In the genomic region with DNA sequence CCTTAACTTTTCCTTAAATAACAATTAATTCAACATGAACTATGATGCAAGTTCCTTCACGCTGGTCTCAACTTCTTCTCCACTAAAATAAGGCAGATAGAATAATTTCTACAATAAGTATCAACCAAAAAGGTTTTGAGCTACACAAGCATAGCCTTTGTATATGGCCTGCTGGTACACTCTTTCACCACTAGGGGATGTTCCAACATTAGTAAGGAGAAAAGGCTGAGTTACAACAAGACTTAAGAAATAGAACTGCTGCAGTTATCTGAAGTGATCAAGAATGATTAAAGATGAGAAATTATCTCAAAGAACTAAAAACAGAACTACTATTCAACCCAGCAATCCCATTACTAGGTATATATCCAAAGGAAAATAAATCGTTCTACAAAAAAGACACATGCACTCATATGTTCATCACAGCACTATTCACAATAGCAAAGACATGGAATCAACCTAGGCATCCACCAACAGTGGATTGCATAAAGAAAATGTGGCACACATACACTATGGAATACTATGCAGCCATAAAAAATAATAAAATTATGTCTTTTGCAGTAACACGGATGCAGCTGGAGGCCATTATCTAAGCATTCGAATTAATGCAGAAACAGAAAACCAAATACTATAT, we compare ENCODE assay signal across 1 cellular context.
TF ChIP-seq lines count a peak whose summit lies in the region.

No MANE protein-coding gene starts in this region.

TF ChIP-seq in SK-N-SH treated with all-trans-retinoic acid at 6 μM for 48 hours, 23 proteins besides CTCF, POLR2A, EP300 and RAD21 (continued from another document):
- TF ChIP-seq, protein P1, sequence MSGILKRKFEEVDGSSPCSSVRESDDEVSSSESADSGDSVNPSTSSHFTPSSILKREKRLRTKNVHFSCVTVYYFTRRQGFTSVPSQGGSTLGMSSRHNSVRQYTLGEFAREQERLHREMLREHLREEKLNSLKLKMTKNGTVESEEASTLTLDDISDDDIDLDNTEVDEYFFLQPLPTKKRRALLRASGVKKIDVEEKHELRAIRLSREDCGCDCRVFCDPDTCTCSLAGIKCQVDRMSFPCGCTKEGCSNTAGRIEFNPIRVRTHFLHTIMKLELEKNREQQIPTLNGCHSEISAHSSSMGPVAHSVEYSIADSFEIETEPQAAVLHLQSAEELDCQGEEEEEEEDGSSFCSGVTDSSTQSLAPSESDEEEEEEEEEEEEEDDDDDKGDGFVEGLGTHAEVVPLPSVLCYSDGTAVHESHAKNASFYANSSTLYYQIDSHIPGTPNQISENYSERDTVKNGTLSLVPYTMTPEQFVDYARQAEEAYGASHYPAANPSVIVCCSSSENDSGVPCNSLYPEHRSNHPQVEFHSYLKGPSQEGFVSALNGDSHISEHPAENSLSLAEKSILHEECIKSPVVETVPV (CRISPR knock-in tag; IDR thresholded peaks at IDR 0.05): no peak
- TF ChIP-seq ZC3H10 (CRISPR knock-in tag; IDR thresholded peaks at IDR 0.05) (no peak), OSR1 (CRISPR knock-in tag; IDR thresholded peaks at IDR 0.05) (no peak), GLIS3 (CRISPR knock-in tag; IDR thresholded peaks at IDR 0.05) (no peak), ESRRG (CRISPR knock-in tag; IDR thresholded peaks at IDR 0.05) (no peak)
